ENCODE assay signal across 9 cellular contexts in genomic region chr1:17569200-17570139, GRCh38. TPM values are rescaled to one million over a fixed set of nuclear protein-coding genes. Genes with fewer than 3 reads are reported as not detected.
DNase-seq lines count a peak whose midpoint lies in the region; ATAC-seq, FAIRE-seq and TF ChIP-seq lines count a peak whose summit lies in the region.
"Had no signal": no experiment of that assay in that cellular context is flagged by ENCODE, and none has a peak within 500 bp of the region (broad histone marks: within the 10 kb centered on the region; RNA-seq: fewer than 3 reads in every experiment).

No MANE protein-coding gene starts in this region.

- H3K36me3 Mint-ChIP-seq in stimulated activated memory B cell treated with anti-CD40 and anti-IgM and Interleukin-4, amounts not matched to agents 10 μg/mL and 1 μg/mL and 100 μg/mL, for 72 hours = no peaks in the 10 kb centered on the region

- no peaks in the 10 kb centered on the region for H3K36me3 ChIP-seq in pancreas

- no peaks in the 10 kb centered on the region for H3K9me3 ChIP-seq in pancreas

- no peaks in the 10 kb centered on the region for H3K27me3 ChIP-seq in pancreas

- H3K4me3 ChIP-seq in pancreas = no peak overlapping the region

- no peak for TF ChIP-seq CTCF in pancreas (IDR thresholded peaks at IDR 0.05)

- ATAC-seq in pancreas = peak; percentile 68 to 79 (median 75)
- no peak for ATAC-seq in stimulated activated memory B cell treated with anti-CD40 and anti-IgM and Interleukin-4, amounts not matched to agents 10 μg/mL and 1 μg/mL and 100 μg/mL, for 72 hours

- DNase-seq in CD1c-positive myeloid dendritic cell (ENCODE audit: extremely low spot score) (peak; percentile 57), SW480 (ENCODE audit: low spot score) (peak; percentile 75), glomerular visceral epithelial cell (ENCODE audit: extremely low spot score) (peak; percentile 74), pancreas (peak in 5 of 6 donors; percentile 83 to 85 (median 84)), NCI-H2171 (lab: John Stamatoyannopoulos, UW) (no peak), NK-92 (lab: John Stamatoyannopoulos, UW; ENCODE audit: unreplicated experiment) (no peak)
- no peak for DNase-seq in activated naive CD4-positive, alpha-beta T cell (lab: John Stamatoyannopoulos, UW)
- DNase-seq: activated CD4-positive, alpha-beta T cell treated with anti-CD3 and anti-CD28 coated beads for 4 hours had no signal

- H3K4me3 Mint-ChIP-seq in stimulated activated memory B cell treated with anti-CD40 and anti-IgM and Interleukin-4, amounts not matched to agents 10 μg/mL and 1 μg/mL and 100 μg/mL, for 72 hours = no peak overlapping the region

- FAIRE-seq in pancreas (lab: Jason Lieb, UNC) = no peak

- H3K27ac ChIP-seq in pancreas = peak overlapping the region; percentile 75 to 94 (median 84)

- peaks cover 25 to 51% (median 33%) of the 10 kb centered on the region in 3 donors for H3K4me1 ChIP-seq in pancreas

- no peaks in the 10 kb centered on the region for H3K4me1 Mint-ChIP-seq in stimulated activated memory B cell treated with anti-CD40 and anti-IgM and Interleukin-4, amounts not matched to agents 10 μg/mL and 1 μg/mL and 100 μg/mL, for 72 hours

- 23 to 25% methylated on average over 16 of the region's 16 CpGs for WGBS in pancreas, 2 donors

- no peak overlapping the region for H3K27ac Mint-ChIP-seq in stimulated activated memory B cell treated with anti-CD40 and anti-IgM and Interleukin-4, amounts not matched to agents 10 μg/mL and 1 μg/mL and 100 μg/mL, for 72 hours

- intact Hi-C loops in pancreas (cut with DNase I) = no loop called here

- peaks cover 54% of the 10 kb centered on the region for H3K27me3 Mint-ChIP-seq in stimulated activated memory B cell treated with anti-CD40 and anti-IgM and Interleukin-4, amounts not matched to agents 10 μg/mL and 1 μg/mL and 100 μg/mL, for 72 hours

- H3K9me3 Mint-ChIP-seq in stimulated activated memory B cell treated with anti-CD40 and anti-IgM and Interleukin-4, amounts not matched to agents 10 μg/mL and 1 μg/mL and 100 μg/mL, for 72 hours = no peaks in the 10 kb centered on the region

RNA-seq across cellular contexts. Expression of gene ARHGEF10L, which starts 30.0 kb away (rescaled TPM):
- 10 to 100 TPM; 36.2 to 58.7 (median 48.2) TPM for total RNA-seq in pancreas
- 100 to 1,000 TPM; 103 to 104 TPM for polyA plus RNA-seq in pancreas

Comparison
In these comparisons a context has a peak if more than half of its experiments do, and no peak if none do; other contexts are left out.
1. DNase-seq: peak in CD1c-positive myeloid dendritic cell (single experiment), SW480 (single experiment), glomerular visceral epithelial cell (single experiment) and pancreas (5 of 6); none in activated naive CD4-positive, alpha-beta T cell (0 of 4), NCI-H2171 (single experiment) and NK-92 (single experiment).